Comparison of ENCODE assay signal across 8 cellular contexts in the genomic region with DNA sequence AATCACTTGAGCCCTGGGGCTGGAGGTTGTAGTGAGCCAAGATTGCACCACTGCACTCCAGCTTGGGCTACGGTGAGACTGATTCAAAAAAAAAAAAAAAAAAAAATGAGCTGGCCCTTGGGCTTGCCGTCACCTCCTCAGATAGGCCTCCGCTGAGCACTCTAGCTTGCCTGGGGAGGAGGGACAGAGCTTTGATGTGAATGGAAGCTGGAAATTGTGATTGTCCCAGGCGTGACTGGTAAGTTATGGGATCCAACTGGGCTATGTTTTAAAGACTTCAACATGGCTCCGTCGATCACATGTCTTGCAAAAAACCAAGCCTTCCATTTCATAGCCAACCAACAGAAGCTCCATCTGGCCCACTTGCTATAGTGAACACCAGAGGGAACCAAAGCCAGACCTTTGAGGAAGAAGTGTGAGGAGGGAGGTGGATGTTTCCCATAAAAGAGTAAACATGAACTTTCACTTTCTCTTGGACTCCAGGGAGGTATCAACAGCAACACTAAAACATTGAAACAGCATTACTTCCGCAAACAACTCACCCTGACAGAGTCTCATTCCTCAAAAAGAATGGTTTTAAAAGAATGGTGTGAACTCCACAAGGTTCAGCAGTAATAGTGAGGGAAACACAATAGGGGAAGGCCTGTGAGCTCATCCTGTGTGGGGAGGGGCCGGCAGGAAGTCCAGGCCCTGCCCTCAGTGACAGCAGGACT. TPM values are rescaled to one million over a fixed set of nuclear protein-coding genes. Genes with fewer than 3 reads are reported as not detected.
DNase-seq lines count a peak whose midpoint lies in the region; ATAC-seq and TF ChIP-seq lines count a peak whose summit lies in the region.

No MANE protein-coding gene starts in this region.

- H3K27ac ChIP-seq in vagina = no peak overlapping the region

- peaks cover 7% of the 10 kb centered on the region for H3K9me3 ChIP-seq in vagina

- intact Hi-C loops in natural killer cell (cut with micrococcal nuclease) (no loop called here), vagina (cut with DNase I) (no loop called here)

- H3K36me3 ChIP-seq in vagina = no peaks in the 10 kb centered on the region

- ATAC-seq in activated naive CD8-positive, alpha-beta T cell treated with anti-CD3 and anti-CD28 coated beads, Interleukin-2, amount 10 ng/mL, durations not matched to agents 7 days and 5 days (ENCODE audit: low read depth) = no peak
- peak; percentile 76 for ATAC-seq in HG02759 (IDR thresholded peaks at IDR 0.05; ENCODE audit: unreplicated experiment)
- peak; percentile 31 for ATAC-seq in effector memory CD8-positive, alpha-beta T cell (replicated peaks)
- ATAC-seq in natural killer cell = peak; percentile 31 to 57 (median 34)

- H3K4me1 ChIP-seq in vagina = no peaks in the 10 kb centered on the region

- H3K36me3 Mint-ChIP-seq in activated naive CD8-positive, alpha-beta T cell treated with anti-CD3 and anti-CD28 coated beads, Interleukin-2, amount 10 ng/mL, durations not matched to agents 7 days and 5 days = no peaks in the 10 kb centered on the region
- peaks cover 4% of the 10 kb centered on the region for H3K36me3 Mint-ChIP-seq in activated naive CD8-positive, alpha-beta T cell treated with anti-CD3 and anti-CD28 coated beads for 36 hours
- no peaks in the 10 kb centered on the region for H3K36me3 Mint-ChIP-seq in effector memory CD8-positive, alpha-beta T cell (ENCODE audit: insufficient read depth)
- peaks cover 1% of the 10 kb centered on the region for H3K36me3 Mint-ChIP-seq in natural killer cell

- H3K27ac Mint-ChIP-seq in activated naive CD8-positive, alpha-beta T cell treated with anti-CD3 and anti-CD28 coated beads, Interleukin-2, amount 10 ng/mL, durations not matched to agents 7 days and 5 days = peak overlapping the region; percentile 32
- no peak overlapping the region for H3K27ac Mint-ChIP-seq in activated naive CD8-positive, alpha-beta T cell treated with anti-CD3 and anti-CD28 coated beads for 36 hours
- no peak overlapping the region for H3K27ac Mint-ChIP-seq in effector memory CD8-positive, alpha-beta T cell
- H3K27ac Mint-ChIP-seq in natural killer cell = no peak overlapping the region

- peaks cover 5% of the 10 kb centered on the region for H3K4me1 Mint-ChIP-seq in activated naive CD8-positive, alpha-beta T cell treated with anti-CD3 and anti-CD28 coated beads, Interleukin-2, amount 10 ng/mL, durations not matched to agents 7 days and 5 days
- H3K4me1 Mint-ChIP-seq in activated naive CD8-positive, alpha-beta T cell treated with anti-CD3 and anti-CD28 coated beads for 36 hours = peaks cover 4% of the 10 kb centered on the region
- no peaks in the 10 kb centered on the region for H3K4me1 Mint-ChIP-seq in effector memory CD8-positive, alpha-beta T cell (ENCODE audit: low read depth in 2 of 2)
- no peaks in the 10 kb centered on the region for H3K4me1 Mint-ChIP-seq in natural killer cell

- POLR2A ChIA-PET in activated naive CD8-positive, alpha-beta T cell treated with anti-CD3 and anti-CD28 coated beads, Interleukin-2, amount 10 ng/mL, durations not matched to agents 7 days and 5 days (lab: Charles Lee) = no interaction called here

- no peak for DNase-seq in activated naive CD8-positive, alpha-beta T cell treated with anti-CD3 and anti-CD28 coated beads, Interleukin-2, amount 10 ng/mL, durations not matched to agents 7 days and 5 days
- no peak for DNase-seq in activated naive CD8-positive, alpha-beta T cell treated with anti-CD3 and anti-CD28 coated beads for 36 hours
- peak; percentile 60 for DNase-seq in NCI-H69 (lab: John Stamatoyannopoulos, UW)
- no peak for DNase-seq in effector memory CD8-positive, alpha-beta T cell
- no peak for DNase-seq in natural killer cell
- DNase-seq in vagina (ENCODE audit: extremely low spot score in 2 of 2) = no peak
- DNase-seq in NCI-H748 treated with DMSO at 0.1 percent for 48 hours (lab: John Stamatoyannopoulos, UW) = no peak

- H3K4me3 Mint-ChIP-seq in activated naive CD8-positive, alpha-beta T cell treated with anti-CD3 and anti-CD28 coated beads, Interleukin-2, amount 10 ng/mL, durations not matched to agents 7 days and 5 days = no peak overlapping the region
- no peak overlapping the region for H3K4me3 Mint-ChIP-seq in activated naive CD8-positive, alpha-beta T cell treated with anti-CD3 and anti-CD28 coated beads for 36 hours
- H3K4me3 Mint-ChIP-seq in effector memory CD8-positive, alpha-beta T cell = no peak overlapping the region
- H3K4me3 Mint-ChIP-seq in natural killer cell = no peak overlapping the region

- no peaks in the 10 kb centered on the region for H3K27me3 Mint-ChIP-seq in activated naive CD8-positive, alpha-beta T cell treated with anti-CD3 and anti-CD28 coated beads, Interleukin-2, amount 10 ng/mL, durations not matched to agents 7 days and 5 days
- no peaks in the 10 kb centered on the region for H3K27me3 Mint-ChIP-seq in activated naive CD8-positive, alpha-beta T cell treated with anti-CD3 and anti-CD28 coated beads for 36 hours
- H3K27me3 Mint-ChIP-seq in effector memory CD8-positive, alpha-beta T cell = peaks cover 0 to 6% of the 10 kb centered on the region in 2 donors
- no peaks in the 10 kb centered on the region for H3K27me3 Mint-ChIP-seq in natural killer cell (ENCODE audit: low read depth in 2 of 2)

- no peak overlapping the region for H3K4me3 ChIP-seq in vagina

- TF ChIP-seq POLR2A in vagina (IDR thresholded peaks at IDR 0.05) = no peak

- TF ChIP-seq CTCF in natural killer cell (IDR thresholded peaks at IDR 0.05) = no peak
- no peak for TF ChIP-seq CTCF in vagina (IDR thresholded peaks at IDR 0.05)

- no peaks in the 10 kb centered on the region for H3K27me3 ChIP-seq in vagina

- H3K9me3 Mint-ChIP-seq in activated naive CD8-positive, alpha-beta T cell treated with anti-CD3 and anti-CD28 coated beads, Interleukin-2, amount 10 ng/mL, durations not matched to agents 7 days and 5 days = peaks cover 5% of the 10 kb centered on the region
- H3K9me3 Mint-ChIP-seq in activated naive CD8-positive, alpha-beta T cell treated with anti-CD3 and anti-CD28 coated beads for 36 hours = peaks cover 12% of the 10 kb centered on the region
- peaks cover 2 to 6% of the 10 kb centered on the region in 2 donors for H3K9me3 Mint-ChIP-seq in effector memory CD8-positive, alpha-beta T cell
- peaks cover 0 to 4% of the 10 kb centered on the region in 2 donors for H3K9me3 Mint-ChIP-seq in natural killer cell

RNA-seq across cellular contexts. Expression of gene IL12A, which starts 59.3 kb away (rescaled TPM):
- total RNA-seq in activated naive CD8-positive, alpha-beta T cell treated with anti-CD3 and anti-CD28 coated beads, Interleukin-2, amount 10 ng/mL, durations not matched to agents 7 days and 5 days = under 1 TPM; 0.19 to 0.65 TPM
- under 1 TPM; 0.20 to 0.41 TPM for total RNA-seq in activated naive CD8-positive, alpha-beta T cell treated with anti-CD3 and anti-CD28 coated beads for 36 hours
- total RNA-seq in natural killer cell = 1 to 10 TPM; 1.2 to 3.3 (median 2.4) TPM
- total RNA-seq in vagina = 6.6 TPM
